ENCODE assay signal across 13 cellular contexts in genomic region chr20:10665027-10665561, GRCh38. TPM values are rescaled to one million over a fixed set of nuclear protein-coding genes. Genes with fewer than 3 reads are reported as not detected.
DNase-seq lines count a peak whose midpoint lies in the region; ATAC-seq, FAIRE-seq and TF ChIP-seq lines count a peak whose summit lies in the region.
"Had no signal": no experiment of that assay in that cellular context is flagged by ENCODE, and none has a peak within 500 bp of the region (broad histone marks: within the 10 kb centered on the region; RNA-seq: fewer than 3 reads in every experiment).

No MANE protein-coding gene starts in this region.

- H4K20me1 ChIP-seq in HepG2 (ENCODE audit: insufficient read depth, low read length), result peaks cover 47% of the 10 kb centered on the region

- H3K4me3 ChIP-seq in HepG2 (replicated peaks in 1 of 3; ENCODE audit: insufficient read depth in 1 of 3, low read depth in 2 of 3, low read length in 3 of 3), result no peak overlapping the region; a peak in 1 of 6 replicates
- no peak overlapping the region for H3K4me3 ChIP-seq in right lobe of liver
- H3K4me3 ChIP-seq in esophagus (ENCODE audit: low read depth in 1 of 2, low read length in 2 of 2), result no peak overlapping the region
- peak overlapping the region in 1 of 4 donors; percentile 12 for H3K4me3 ChIP-seq in pancreas
- H3K4me3 ChIP-seq: lung had no signal

- CTCF ChIA-PET in HepG2 (lab: Yijun Ruan, JAX; ENCODE audit: low intra/inter-chr PET ratio, low total read pairs), result no interaction called here

- H3K79me2 ChIP-seq in HepG2 (ENCODE audit: insufficient read depth, low read length), result peaks cover 97% of the 10 kb centered on the region

- peak overlapping the region; percentile 38 for H3K4me2 ChIP-seq in HepG2 (ENCODE audit: low read depth, low read length)

- H3K27ac ChIP-seq in HepG2 (ENCODE audit: extremely low read length, insufficient read depth, low read length), result peak overlapping the region; percentile 46
- no peak overlapping the region for H3K27ac ChIP-seq in right lobe of liver
- H3K27ac ChIP-seq in esophagus (ENCODE audit: low read depth in 2 of 2, low read length in 1 of 2), result peak overlapping the region; percentile 80 to 85
- peak overlapping the region; percentile 30 to 74 (median 52) for H3K27ac ChIP-seq in pancreas

- H3K9me3 ChIP-seq in HepG2 (ENCODE audit: low read length) (no peaks in the 10 kb centered on the region), right lobe of liver (no peaks in the 10 kb centered on the region), esophagus (ENCODE audit: control insufficient read depth in 2 of 2, insufficient read depth in 1 of 2, low read depth in 1 of 2, low read length in 1 of 2) (no peaks in the 10 kb centered on the region), pancreas (no peaks in the 10 kb centered on the region)

- in situ Hi-C loops in HepG2 (cut with HindIII; ENCODE audit: extremely low pct_ligation_motif_present, low pct_unique_long_range_greater_than_20kb), result loop anchor here (5.0 kb wide), 1 partner anchor 607 kb away; no protein-coding TSS in a partner anchor

- DNase-seq in HepG2 (ENCODE audit: low spot score), result no peak
- DNase-seq in right lobe of liver, result no peak
- peak in 1 of 6 donors; percentile 29 for DNase-seq in pancreas
- DNase-seq in NCI-H2196 treated with DMSO at 0.1 percent for 48 hours (lab: John Stamatoyannopoulos, UW; ENCODE audit: unreplicated experiment), result no peak
- DNase-seq in SIG-M5 treated with dmso at 0.1 percent for 504 hours (lab: John Stamatoyannopoulos, UW; ENCODE audit: unreplicated experiment), result no peak
- no peak for DNase-seq in hypothalamus (lab: John Stamatoyannopoulos, UW)
- DNase-seq in stimulated activated CD4-positive, alpha-beta T cell treated with anti-CD3 and anti-CD28 coated beads, Interleukin-4, amount 100 ng/mL, for 4 hours, result no peak
- DNase-seq: activated T-cell treated with anti-CD3 and anti-CD28 coated beads, Interleukin-2, amount 50 U/mL, for 1 hour; caudate nucleus; NCI-H187 treated with DMSO at 0.1 percent for 48 hours; OCI-M1 had no signal

- TF ChIP-seq CTCF in HepG2 (CRISPR knock-in tag; IDR thresholded peaks at IDR 0.05), result no peak
- TF ChIP-seq CTCF in right lobe of liver (IDR thresholded peaks at IDR 0.05), result no peak
- TF ChIP-seq CTCF in pancreas (IDR thresholded peaks at IDR 0.05), result no peak

- POLR2A ChIA-PET in HepG2 (lab: Yijun Ruan, JAX), result interaction anchor here (0.7 to 6.1 kb wide), 3 partner anchors 8 to 60 kb away, joined by 3 to 43 read pairs (median 4); partner anchors contain the start of gene JAG1

- ATAC-seq in HepG2 (0 out of 3 replicates have a peak, but pooled peaks have one; percentile 2), right lobe of liver (no peak), pancreas (peak; percentile 36 to 68 (median 50))

- BruUV-seq in HepG2 (replicated peaks; lab: Mats Ljungman, UMichigan), result no TSS peak

- intact Hi-C loops in HepG2 (cut with micrococcal nuclease; ENCODE audit: unreplicated experiment), result loop anchor here (10.0 kb wide), 1 partner anchor 200 kb away; no protein-coding TSS in a partner anchor
- intact Hi-C loops in right lobe of liver (cut with DNase I), result no loop called here
- intact Hi-C loops in pancreas (cut with DNase I), result no loop called here

- FAIRE-seq in HepG2 (lab: Jason Lieb, UNC), result peak; percentile 39
- no peak for FAIRE-seq in pancreas (lab: Jason Lieb, UNC)

- WGBS in HepG2 (ENCODE audit: low lambda C conversion rate), result 78% methylated on average over 7 of the region's 7 CpGs
- 57% methylated on average over 7 of the region's 7 CpGs for WGBS in right lobe of liver (ENCODE audit: insufficient coverage, low coverage, low lambda C conversion rate, missing lambda C conversion rate)
- 33% methylated on average over 7 of the region's 7 CpGs for WGBS in esophagus, 2 donors
- 10 to 12% methylated on average over 7 of the region's 7 CpGs for WGBS in pancreas, 2 donors

- H3K27me3 ChIP-seq in HepG2 (ENCODE audit: control insufficient read depth in 1 of 2, insufficient read depth in 2 of 2, low read length in 2 of 2) (no peaks in the 10 kb centered on the region), right lobe of liver (no peaks in the 10 kb centered on the region), esophagus (ENCODE audit: control insufficient read depth in 1 of 2, insufficient read depth in 2 of 2, low read length in 2 of 2) (no peaks in the 10 kb centered on the region), pancreas (no peaks in the 10 kb centered on the region)

- peaks cover 52 to 76% of the 10 kb centered on the region in 2 experiments for H3K36me3 ChIP-seq in HepG2 (replicated peaks in 1 of 2; ENCODE audit: control insufficient read depth in 1 of 2, insufficient read depth in 2 of 2, low read length in 2 of 2)
- no peaks in the 10 kb centered on the region for H3K36me3 ChIP-seq in right lobe of liver
- H3K36me3 ChIP-seq in esophagus (ENCODE audit: control insufficient read depth in 2 of 2, insufficient read depth in 2 of 2, low read length in 1 of 2), result peaks cover 14 to 34% of the 10 kb centered on the region in 2 donors
- peaks cover 0 to 26% (median 11%) of the 10 kb centered on the region in 3 donors for H3K36me3 ChIP-seq in pancreas

- H3K4me1 ChIP-seq in HepG2 (ENCODE audit: insufficient read depth, low read length), result peaks cover 100% of the 10 kb centered on the region
- H3K4me1 ChIP-seq in right lobe of liver, result no peaks in the 10 kb centered on the region
- H3K4me1 ChIP-seq in esophagus (ENCODE audit: control insufficient read depth in 2 of 2, insufficient read depth in 2 of 2, low read length in 1 of 2), result peaks cover 5 to 25% of the 10 kb centered on the region in 2 donors
- peaks cover 52 to 76% (median 61%) of the 10 kb centered on the region in 3 donors for H3K4me1 ChIP-seq in pancreas

- TF ChIP-seq RAD21 in HepG2 (CRISPR knock-in tag; IDR thresholded peaks at IDR 0.05), result no peak

- H3K9ac ChIP-seq in HepG2 (ENCODE audit: insufficient read depth, low read depth, low read length), result peak overlapping the region; percentile 19; the same call in 1 of the 2 replicates

- no peak overlapping the region for H2AFZ ChIP-seq in HepG2 (ENCODE audit: low read length)

- TF ChIP-seq EP300 in HepG2 (IDR thresholded peaks at IDR 0.05; ENCODE audit: low read depth in 2 of 2, low read length in 2 of 2), result no peak
- TF ChIP-seq EP300 in HepG2 (CRISPR knock-in tag; IDR thresholded peaks at IDR 0.05; ENCODE audit: borderline replicate concordance), result no peak

- TF ChIP-seq POLR2A in HepG2 (IDR thresholded peaks at IDR 0.05; ENCODE audit: insufficient read depth in 1 of 2, low read depth in 2 of 2, low read length in 2 of 2), result peak in 1 of 2 experiments; percentile 27; a peak in 2 of 4 replicates
- TF ChIP-seq POLR2A in right lobe of liver (IDR thresholded peaks at IDR 0.05), result no peak

TF ChIP-seq in HepG2, 621 proteins besides CTCF, POLR2A, EP300 and RAD21 (continues in another document):
- TF ChIP-seq SNAI1 (CRISPR knock-in tag; IDR thresholded peaks at IDR 0.05; ENCODE audit: borderline replicate concordance) (0 out of 2 replicates have a peak, but pooled peaks have one; percentile 25), ZNF124 (CRISPR knock-in tag; IDR thresholded peaks at IDR 0.05) (0 out of 2 replicates have a peak, but pooled peaks have one; percentile 19), ZNF34 (CRISPR knock-in tag; IDR thresholded peaks at IDR 0.05; ENCODE audit: borderline replicate concordance) (0 out of 2 replicates have a peak, but pooled peaks have one; percentile 26), ZNF678 (CRISPR knock-in tag; IDR thresholded peaks at IDR 0.05) (no peak), SIN3A (IDR thresholded peaks at IDR 0.05; ENCODE audit: borderline replicate concordance, low read depth, low read length) (no peak), SNAPC2 (CRISPR knock-in tag; IDR thresholded peaks at IDR 0.05) (peak; percentile 30; the same call in 1 of the 2 replicates), ZNF230 (CRISPR knock-in tag; IDR thresholded peaks at IDR 0.05) (0 out of 2 replicates have a peak, but pooled peaks have one; percentile 5), TSC22D2 (CRISPR knock-in tag; IDR thresholded peaks at IDR 0.05; ENCODE audit: borderline replicate concordance) (0 out of 2 replicates have a peak, but pooled peaks have one; percentile 19), ZNF605 (CRISPR knock-in tag; IDR thresholded peaks at IDR 0.05) (0 out of 2 replicates have a peak, but pooled peaks have one; percentile 13)

RNA-seq across cellular contexts. Expression of gene JAG1, which starts 8.7 kb away (rescaled TPM):
- 18.1 and 56.3 TPM in 2 replicates for total RNA-seq in HepG2 (2016; rRNA removed; fragmentation: Illumina TruSeq; extraction: Trizol)
- 30.6 and 34.3 TPM in 2 replicates for total RNA-seq in HepG2 (2016; cell fraction: cytosol; rRNA removed; fragmentation: Illumina TruSeq; extraction: Trizol; ENCODE audit: low read depth)
- 15.5 and 55.3 TPM in 2 replicates for total RNA-seq in HepG2 (2016; cell fraction: insoluble cytoplasmic fraction; rRNA removed; fragmentation: Illumina TruSeq; extraction: Trizol)
- 13.4 and 15.1 TPM in 2 replicates for total RNA-seq in HepG2 (2016; cell fraction: membrane; rRNA removed; fragmentation: Illumina TruSeq; extraction: Trizol)
- 102 and 121 TPM in 2 replicates for total RNA-seq in HepG2 (2016; cell fraction: nucleus; rRNA removed; fragmentation: Illumina TruSeq; extraction: Trizol)
- 43.0 and 47.1 TPM in 2 replicates for polyA plus RNA-seq in HepG2 (2011; rRNA removed)
- polyA plus RNA-seq in HepG2 (2011; cell fraction: cytosol; rRNA removed), result 33.0 and 33.7 TPM in 2 replicates
- 120 and 155 TPM in 2 replicates for polyA plus RNA-seq in HepG2 (2011; cell fraction: nucleus; rRNA removed)
- 35.8 and 54.0 TPM in 2 replicates for polyA plus RNA-seq in HepG2 (2012)
- polyA plus RNA-seq in HepG2 (2016; cell fraction: cytosol; fragmentation: Illumina TruSeq; extraction: Trizol; ENCODE audit: low read depth), result 0.86 and 1.3 TPM in 2 replicates
- 9.4 and 10.2 TPM in 2 replicates for polyA plus RNA-seq in HepG2 (2016; cell fraction: insoluble cytoplasmic fraction; fragmentation: Illumina TruSeq; extraction: Trizol; ENCODE audit: low read depth)
- 2.2 and 3.0 TPM in 2 replicates for polyA plus RNA-seq in HepG2 (2016; cell fraction: membrane; fragmentation: Illumina TruSeq; extraction: Trizol; ENCODE audit: low read depth)
- 112 and 122 TPM in 2 replicates for polyA plus RNA-seq in HepG2 (2016; cell fraction: nucleus; fragmentation: Illumina TruSeq; extraction: Trizol; ENCODE audit: insufficient read depth, low read depth)
- 8.0 and 192 TPM in 2 replicates for polyA minus RNA-seq in HepG2 (2011; rRNA and poly(A)+ RNA removed; ENCODE audit: low replicate concordance)
- polyA minus RNA-seq in HepG2 (2011; cell fraction: cytosol; rRNA and poly(A)+ RNA removed), result 103 and 108 TPM in 2 replicates
- polyA minus RNA-seq in HepG2 (2011; cell fraction: nucleus; rRNA and poly(A)+ RNA removed), result 248 and 302 TPM in 2 replicates
- total RNA-seq in right lobe of liver, result 1 to 10 TPM; 3.1 to 8.5 (median 6.7) TPM
- 10 to 100 TPM; 36.5 to 48.8 TPM for polyA plus RNA-seq in esophagus
- total RNA-seq in pancreas, result 10 to 100 TPM; 22.6 to 60.1 (median 27.4) TPM
- 10 to 100 TPM; 13.9 to 14.6 TPM for polyA plus RNA-seq in pancreas

Comparison
In these comparisons a context has a peak if more than half of its experiments do, and no peak if none do; other contexts are left out.
1. ATAC-seq: peak in HepG2 (single experiment) and pancreas (4 of 4); none in right lobe of liver (0 of 4).
2. H3K27ac ChIP-seq: peak in HepG2 (single experiment), esophagus (2 of 2) and pancreas (4 of 4); none in right lobe of liver (0 of 3).